Comparison of ENCODE assay signal across 9 cellular contexts in the genomic region with DNA sequence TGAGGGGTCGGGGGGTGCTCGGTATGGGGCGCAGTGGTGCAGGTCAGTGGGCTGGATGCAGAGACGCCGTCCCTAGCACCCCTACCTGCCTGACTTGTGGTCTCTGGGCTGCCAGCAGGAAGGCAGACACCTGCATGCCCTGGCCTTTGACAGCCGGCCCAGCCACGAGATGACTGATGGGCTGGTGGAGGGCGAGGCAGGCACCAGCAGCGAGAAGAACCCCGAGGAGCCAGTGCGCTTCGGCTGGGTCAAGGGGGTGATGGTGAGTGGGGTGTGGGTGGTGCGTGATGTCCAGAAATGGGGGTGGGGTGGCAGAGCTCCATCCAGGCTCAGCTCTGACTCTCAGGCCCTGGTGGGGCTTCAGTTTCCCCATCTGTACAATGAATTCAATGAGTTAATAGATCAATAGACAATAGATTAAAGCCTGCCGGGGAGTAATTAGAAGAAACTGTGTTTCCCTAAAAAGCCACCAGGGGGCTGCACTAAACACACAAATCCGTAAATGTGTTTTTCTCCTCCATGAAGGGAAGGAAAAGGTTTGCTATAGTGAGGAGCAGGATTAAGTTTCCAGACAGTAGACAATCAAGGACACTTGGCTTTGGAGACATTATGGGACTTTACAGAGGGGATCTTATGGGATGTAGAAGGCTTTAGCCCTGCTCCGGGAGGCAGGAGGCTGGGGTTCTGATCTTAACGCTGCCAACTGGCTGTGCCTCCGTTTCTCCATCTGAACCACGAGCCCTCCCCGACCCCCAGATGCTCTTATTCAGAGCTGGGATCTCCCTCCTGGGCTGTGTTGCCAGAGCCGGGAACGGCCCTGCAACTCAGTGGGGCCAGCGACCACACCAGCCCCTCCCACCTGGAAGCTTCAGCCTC. TPM values are rescaled to one million over a fixed set of nuclear protein-coding genes. Genes with fewer than 3 reads are reported as not detected.
DNase-seq lines count a peak whose midpoint lies in the region; ATAC-seq, FAIRE-seq and TF ChIP-seq lines count a peak whose summit lies in the region.
"Had no signal": no experiment of that assay in that cellular context is flagged by ENCODE, and none has a peak within 500 bp of the region (broad histone marks: within the 10 kb centered on the region; RNA-seq: fewer than 3 reads in every experiment).

No MANE protein-coding gene starts in this region.

- peak overlapping the region; percentile 35 to 47 for H3K4me3 ChIP-seq in kidney (ENCODE audit: low read length in 2 of 2)

- H3K27ac ChIP-seq in RWPE1 (no peak overlapping the region), kidney (ENCODE audit: low read depth in 2 of 2, low read length in 2 of 2) (peak overlapping the region; percentile 32 to 67)

- peak overlapping the region; percentile 59 to 87 for H3K9ac ChIP-seq in kidney (ENCODE audit: low read length in 2 of 2)

- CTCF ChIA-PET in RWPE1 (lab: Yijun Ruan, JAX), result interaction anchor here (0.5 to 1.2 kb wide), 9 partner anchors 9 to 303 kb away, joined by 3 to 7 read pairs (median 3); no protein-coding TSS in a partner anchor

- H3K4me1 ChIP-seq in kidney (ENCODE audit: control insufficient read depth in 1 of 2, insufficient read depth in 1 of 2, low read depth in 1 of 2, low read length in 2 of 2), result peaks cover 0 to 10% of the 10 kb centered on the region in 2 donors

- peak; percentile 72 for TF ChIP-seq CTCF in RWPE1 (conservative IDR thresholded peaks at IDR 0.05; ENCODE audit: low read depth)
- peak; percentile 82 for TF ChIP-seq CTCF in kidney (IDR thresholded peaks at IDR 0.05; ENCODE audit: borderline replicate concordance, extremely low read depth, insufficient read depth)

- H3K9me3 ChIP-seq in kidney (ENCODE audit: control insufficient read depth in 1 of 2, low read length in 2 of 2), result no peaks in the 10 kb centered on the region

- peak; percentile 84 for DNase-seq in DMS53 (lab: John Stamatoyannopoulos, UW)
- peak; percentile 52 for DNase-seq in HuH-7 (ENCODE audit: low spot score)
- peak; percentile 52 for DNase-seq in RWPE1 (ENCODE audit: low spot score)
- DNase-seq in T47D (ENCODE audit: low read depth in 1 of 2, low spot score in 1 of 2), result peak; percentile 44 to 64
- no peak for DNase-seq in kidney
- peak; percentile 56 for DNase-seq in stimulated activated CD4-positive, alpha-beta T cell treated with anti-CD3 and anti-CD28 coated beads, Interleukin-4, amount 100 ng/mL, for 24 hours

- in situ Hi-C loops in T47D (cut with HindIII; ENCODE audit: low pct_unique_long_range_greater_than_20kb, low sequenced_read_pairs), result no loop called here

- ATAC-seq in GM18498 (IDR thresholded peaks at IDR 0.05; ENCODE audit: unreplicated experiment), result no peak
- no peak for ATAC-seq in HG02884 (IDR thresholded peaks at IDR 0.05; ENCODE audit: unreplicated experiment)

- no peak for FAIRE-seq in kidney (lab: Jason Lieb, UNC)

- intact Hi-C loops in kidney (cut with DNase I), result no loop called here

- POLR2A ChIA-PET in RWPE1 (lab: Yijun Ruan, JAX; ENCODE audit: low non-redundant PET), result interaction anchor here (0.5 kb wide), 1 partner anchor 247 kb away, joined by 3 read pairs; no protein-coding TSS in a partner anchor

- no peaks in the 10 kb centered on the region for H3K36me3 ChIP-seq in kidney (ENCODE audit: control insufficient read depth in 1 of 2, insufficient read depth in 2 of 2, low read length in 2 of 2)

RNA-seq across cellular contexts. Expression of a gene that starts 2.2 kb away (rescaled TPM):
- total RNA-seq in kidney, result 5.4 TPM
- polyA plus RNA-seq in kidney (ENCODE audit: insufficient read depth, low read depth, low replicate concordance), result 277 TPM
- total RNA-seq: temporal lobe had no signal
